In genomic region chr4:151888367-151888866, GRCh38 we compare ENCODE assay signal across 10 cellular contexts.
DNase-seq lines count a peak whose midpoint lies in the region; ATAC-seq and TF ChIP-seq lines count a peak whose summit lies in the region.
"Had no signal": no experiment of that assay in that cellular context is flagged by ENCODE, and none has a peak within 500 bp of the region (broad histone marks: within the 10 kb centered on the region; RNA-seq: fewer than 3 reads in every experiment).

No MANE protein-coding gene starts in this region.

- no peaks in the 10 kb centered on the region for H3K9me3 ChIP-seq in MG63

- ATAC-seq in GM18858 (IDR thresholded peaks at IDR 0.05; ENCODE audit: unreplicated experiment) (peak; percentile 42), GM21390 (IDR thresholded peaks at IDR 0.05; ENCODE audit: unreplicated experiment) (peak; percentile 40), HG03095 (IDR thresholded peaks at IDR 0.05; ENCODE audit: unreplicated experiment) (peak; percentile 33), WTC11 (no peak)
- peak; percentile 90 for ATAC-seq in central memory CD8-positive, alpha-beta T cell (replicated peaks; ENCODE audit: extremely low read depth, poor library complexity, severe bottlenecking)

- H3K4me3 ChIP-seq in MG63 = no peak overlapping the region

- POLR2A ChIA-PET in WTC11 (lab: Charles Lee) = no interaction called here

- no peaks in the 10 kb centered on the region for H3K36me3 ChIP-seq in MG63

- peaks cover 15% of the 10 kb centered on the region for H3K4me1 Mint-ChIP-seq in central memory CD8-positive, alpha-beta T cell
- peaks cover 36% of the 10 kb centered on the region for H3K4me1 Mint-ChIP-seq in WTC11

- no peak for TF ChIP-seq CTCF in WTC11 (IDR thresholded peaks at IDR 0.05)

- H3K27me3 ChIP-seq in MG63 = no peaks in the 10 kb centered on the region

- no peaks in the 10 kb centered on the region for H3K27me3 Mint-ChIP-seq in central memory CD8-positive, alpha-beta T cell
- peaks cover 9% of the 10 kb centered on the region; the same call in 1 of the 2 replicates for H3K27me3 Mint-ChIP-seq in WTC11 (ENCODE audit: low read depth)

- peak overlapping the region; percentile 8 for H3K4me3 Mint-ChIP-seq in central memory CD8-positive, alpha-beta T cell
- no peak overlapping the region for H3K4me3 Mint-ChIP-seq in WTC11

- CTCF ChIA-PET in WTC11 (lab: Charles Lee) = no interaction called here

- no peaks in the 10 kb centered on the region for H3K9me3 Mint-ChIP-seq in central memory CD8-positive, alpha-beta T cell
- H3K9me3 Mint-ChIP-seq in WTC11 = peaks cover 10% of the 10 kb centered on the region

- H3K36me3 Mint-ChIP-seq in central memory CD8-positive, alpha-beta T cell (ENCODE audit: insufficient read depth) = no peaks in the 10 kb centered on the region
- peaks cover 4% of the 10 kb centered on the region for H3K36me3 Mint-ChIP-seq in WTC11

- H3K27ac Mint-ChIP-seq in central memory CD8-positive, alpha-beta T cell (ENCODE audit: low read depth) = peak overlapping the region; percentile 72
- H3K27ac Mint-ChIP-seq in WTC11 = no peak overlapping the region

- DNase-seq in central memory CD8-positive, alpha-beta T cell (ENCODE audit: low spot score in 2 of 2) = peak in 1 of 2 donors; percentile 28
- no peak for DNase-seq in medulla oblongata (ENCODE audit: extremely low spot score)
- no peak for DNase-seq in MG63
- DNase-seq in WTC11 (ENCODE audit: low spot score) = no peak
- DNase-seq in COR-L47 (lab: John Stamatoyannopoulos, UW) = no peak
- DNase-seq: activated CD8-positive, alpha-beta memory T cell treated with anti-CD3 and anti-CD28 coated beads, Interleukin-2, amount 50 U/mL, for 4 hours; small intestine had no signal

TF ChIP-seq in WTC11, 78 proteins besides CTCF, POLR2A, EP300 and RAD21:
- TF ChIP-seq RELA (CRISPR knock-in tag; IDR thresholded peaks at IDR 0.05; ENCODE audit: borderline replicate concordance) = no peak
